Comparison of ENCODE assay signal across 8 cellular contexts in the genomic region with DNA sequence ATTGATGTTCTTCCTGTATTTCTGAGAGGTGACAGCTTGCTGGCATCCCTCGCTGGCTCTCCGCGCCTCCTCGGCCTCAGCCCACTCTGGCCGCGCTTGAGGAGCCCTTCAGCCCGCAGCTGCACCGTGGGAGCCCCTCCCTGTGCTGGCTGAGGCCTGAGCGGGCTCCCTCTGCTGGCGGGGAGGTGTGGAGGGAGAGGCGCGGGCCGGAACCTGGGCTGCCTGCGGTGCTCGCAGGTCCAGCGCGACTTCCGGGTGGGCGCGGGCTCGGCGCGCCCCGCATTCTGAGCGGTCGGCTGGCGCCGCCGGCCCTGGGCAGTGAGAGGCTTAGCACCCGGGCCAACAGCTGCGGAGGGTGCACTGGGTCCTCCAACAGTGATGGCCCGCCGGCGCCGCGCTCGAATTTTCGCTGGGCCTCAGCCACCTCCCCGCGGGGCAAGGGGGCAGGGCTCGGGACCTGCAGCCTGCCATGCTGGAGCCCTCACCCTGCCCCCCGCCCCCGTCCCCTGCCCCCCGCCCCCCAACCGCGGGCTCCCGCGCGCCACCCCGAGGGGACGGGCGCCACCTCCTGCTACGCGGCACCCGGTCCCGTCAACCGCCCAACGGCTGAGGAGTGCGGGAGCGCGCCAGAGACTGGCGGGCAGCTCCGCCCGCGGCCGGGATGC.
DNase-seq lines count a peak whose midpoint lies in the region; ATAC-seq, FAIRE-seq and TF ChIP-seq lines count a peak whose summit lies in the region.
"Not testable (repeated sequence)": the region's sequence is repeated elsewhere in the genome, so short reads cannot be mapped to it uniquely, and the experiment has no call there.

No MANE protein-coding gene starts in this region.

- H3K4me3 ChIP-seq in choroid plexus epithelial cell (ENCODE audit: low read depth, low read length) (peak overlapping the region; percentile 39), left lung (peak overlapping the region; percentile 11 to 19), pancreas (peak overlapping the region in 3 of 4 donors; percentile 23 to 39 (median 32)), upper lobe of right lung (peak overlapping the region; percentile 39)

- ATAC-seq in GM18868 (IDR thresholded peaks at IDR 0.05; ENCODE audit: unreplicated experiment) (peak; percentile 63), pancreas (peak in 3 of 4 donors; percentile 42 to 87 (median 75))
- ATAC-seq in left lung, upper lobe of right lung: not testable (repeated sequence)

- H3K4me1 Mint-ChIP-seq in glutamatergic neuron (ENCODE audit: low read depth, unreplicated experiment), result not testable (repeated sequence)

- not testable (repeated sequence) for H3K36me3 ChIP-seq in left lung, pancreas, upper lobe of right lung

- intact Hi-C loops in left lung (cut with DNase I); pancreas (cut with DNase I); upper lobe of right lung (cut with DNase I): not testable (repeated sequence)

- not testable (repeated sequence) for H3K27me3 Mint-ChIP-seq in glutamatergic neuron (ENCODE audit: unreplicated experiment)

- not testable (repeated sequence) for H3K9me3 Mint-ChIP-seq in glutamatergic neuron (ENCODE audit: unreplicated experiment)

- not testable (repeated sequence) for H3K9me3 ChIP-seq in left lung, pancreas, upper lobe of right lung

- H3K4me1 ChIP-seq in left lung, pancreas, upper lobe of right lung: not testable (repeated sequence)

- not testable (repeated sequence) for H3K27ac Mint-ChIP-seq in glutamatergic neuron (ENCODE audit: unreplicated experiment)

- not testable (repeated sequence) for H3K27ac ChIP-seq in left lung, upper lobe of right lung
- peak overlapping the region in 1 of 4 donors; percentile 49 for H3K27ac ChIP-seq in pancreas

- DNase-seq in NCI-H748 (lab: John Stamatoyannopoulos, UW; ENCODE audit: unreplicated experiment) (peak; percentile 80), glutamatergic neuron (peak; percentile 31), left lung (peak in 1 of 2 donors; percentile 31), pancreas (peak in 4 of 6 donors; percentile 9 to 68 (median 34)), upper lobe of right lung (peak; percentile 43)
- DNase-seq in activated T-cell treated with anti-CD3 and anti-CD28 coated beads, Interleukin-2, amount 50 U/mL, for 48 hours, result peak; percentile 14 to 15
- DNase-seq in choroid plexus epithelial cell (ENCODE audit: low read depth), result not testable (repeated sequence)

- not testable (repeated sequence) for TF ChIP-seq CTCF in choroid plexus epithelial cell (conservative IDR thresholded peaks at IDR 0.05; ENCODE audit: low read depth, low read length); glutamatergic neuron (IDR thresholded peaks at IDR 0.05; ENCODE audit: partially characterized antibody, unreplicated experiment); left lung (IDR thresholded peaks at IDR 0.05)
- TF ChIP-seq CTCF in pancreas (IDR thresholded peaks at IDR 0.05) (peak in 1 of 4 donors; percentile 43), upper lobe of right lung (IDR thresholded peaks at IDR 0.05) (peak; percentile 18)

- H3K36me3 Mint-ChIP-seq in glutamatergic neuron (ENCODE audit: unreplicated experiment), result not testable (repeated sequence)

- not testable (repeated sequence) for H3K4me3 Mint-ChIP-seq in glutamatergic neuron (ENCODE audit: unreplicated experiment)

- H3K27me3 ChIP-seq in left lung, pancreas, upper lobe of right lung: not testable (repeated sequence)

- WGBS in pancreas, 2 donors, result 50 to 58% methylated on average over 6 to 33 of the region's 66 CpGs

- not testable (repeated sequence) for FAIRE-seq in pancreas (lab: Jason Lieb, UNC)
